ENCODE assay signal across 16 cellular contexts in the genomic region with DNA sequence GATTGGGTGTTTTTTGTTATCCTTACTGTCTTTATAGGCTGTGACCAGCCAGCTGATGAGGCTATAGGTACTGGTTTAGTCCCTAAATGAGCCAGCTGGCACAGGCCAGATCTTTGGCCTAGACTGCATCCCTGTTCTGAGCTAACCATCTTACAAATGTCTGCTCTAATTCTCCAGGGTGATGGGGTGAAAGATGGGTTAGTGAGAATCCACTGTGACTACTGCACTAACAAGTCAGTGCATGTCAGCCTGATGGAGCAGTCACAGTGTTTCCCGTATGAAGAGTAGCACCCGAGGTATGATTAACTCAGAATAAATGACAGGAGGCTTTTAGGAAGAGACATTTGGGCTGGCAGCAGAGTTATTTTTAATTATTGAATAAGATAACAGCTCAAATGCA.
A peak's percentile ranks its signal among the peaks of the same experiment; 100 is the strongest.
DNase-seq lines count a peak whose midpoint lies in the region; ATAC-seq, FAIRE-seq and TF ChIP-seq lines count a peak whose summit lies in the region.
"Had no signal": no experiment of that assay in that cellular context is flagged by ENCODE, and none has a peak within 500 bp of the region (broad histone marks: within the 10 kb centered on the region; RNA-seq: fewer than 3 reads in every experiment).

No MANE protein-coding gene starts in this region.

- peaks cover 17% of the 10 kb centered on the region for H3K4me1 ChIP-seq in BE2C

- DNase-seq in BE2C (peak; percentile 17), LHCN-M2 (ENCODE audit: low read depth) (peak; percentile 5), NCI-H69 (lab: John Stamatoyannopoulos, UW) (peak; percentile 45), GM12891 (ENCODE audit: insufficient read length, low spot score) (no peak), NCI-H1092 (lab: John Stamatoyannopoulos, UW) (no peak), 8988T (no peak), DMS79 (lab: John Stamatoyannopoulos, UW) (no peak)
- DNase-seq: DND-41, GF-D8, HFFc6, MM.1S, NCI-H146, NCI-H82, SIG-M5 had no signal

- no peaks in the 10 kb centered on the region for H3K27me3 ChIP-seq in BE2C

- TF ChIP-seq POLR2A in GM12891 (IDR thresholded peaks at IDR 0.05; ENCODE audit: low read depth, low read length) = no peak

- no peaks in the 10 kb centered on the region for H3K9me3 ChIP-seq in BE2C

- no peak overlapping the region for H3K4me3 ChIP-seq in BE2C (ENCODE audit: low read depth, low read length)

- peaks cover 8% of the 10 kb centered on the region for H3K36me3 ChIP-seq in BE2C

- no peak for TF ChIP-seq CTCF in BE2C (IDR thresholded peaks at IDR 0.05; ENCODE audit: low read depth, low read length)

- peak; percentile 87 for ATAC-seq in esophagus mucosa

- FAIRE-seq in GM12891 (lab: Jason Lieb, UNC) = no peak
- FAIRE-seq: RCC 7860 had no signal

TF ChIP-seq in GM12891, 5 proteins besides CTCF, POLR2A, EP300 and RAD21:
- TF ChIP-seq PAX5 (IDR thresholded peaks at IDR 0.05; ENCODE audit: insufficient read depth, low read length, severe bottlenecking) = no peak
- TF ChIP-seq SPI1 (IDR thresholded peaks at IDR 0.05; ENCODE audit: low read depth, low read length) = no peak
- no peak for TF ChIP-seq TAF1 (IDR thresholded peaks at IDR 0.05; ENCODE audit: low read depth, low read length)
- TF ChIP-seq POU2F2 (IDR thresholded peaks at IDR 0.05; ENCODE audit: low read depth, low read length) = no peak
- no peak for TF ChIP-seq POLR2AphosphoS5 (IDR thresholded peaks at IDR 0.05; ENCODE audit: low read depth, low read length)

Comparison
In these comparisons a context has a peak if more than half of its experiments do, and no peak if none do; other contexts are left out.
1. DNase-seq: peak in BE2C (single experiment), LHCN-M2 (single experiment) and NCI-H69 (single experiment); none in GM12891 (single experiment), NCI-H1092 (single experiment), 8988T (single experiment) and DMS79 (single experiment).